Comparison of ENCODE assay signal across 17 cellular contexts in genomic region chr6:136178749-136179148, GRCh38.
DNase-seq lines count a peak whose midpoint lies in the region; ATAC-seq and TF ChIP-seq lines count a peak whose summit lies in the region.
"Had no signal": no experiment of that assay in that cellular context is flagged by ENCODE, and none has a peak within 500 bp of the region (broad histone marks: within the 10 kb centered on the region; RNA-seq: fewer than 3 reads in every experiment).

No MANE protein-coding gene starts in this region.

- H4K20me1 ChIP-seq in SK-N-SH (ENCODE audit: insufficient read depth) (no peaks in the 10 kb centered on the region), HCT116 (ENCODE audit: insufficient read depth) (no peaks in the 10 kb centered on the region)

- H3K4me1 ChIP-seq in SK-N-SH (ENCODE audit: control insufficient read depth in 1 of 2, insufficient read depth in 2 of 2, low read depth in 1 of 2, low read length in 1 of 2), result peaks cover 0 to 6% of the 10 kb centered on the region in 2 experiments; a peak in 2 of 4 replicates
- H3K4me1 ChIP-seq in HCT116 (ENCODE audit: control insufficient read depth in 1 of 2, insufficient read depth in 2 of 2, low read length in 2 of 2), result no peaks in the 10 kb centered on the region

- no peak overlapping the region for H2AFZ ChIP-seq in SK-N-SH (ENCODE audit: low read depth)
- no peak overlapping the region for H2AFZ ChIP-seq in HCT116 (ENCODE audit: low read depth, low read length, poor library complexity, severe bottlenecking)
- H2AFZ ChIP-seq: GM23248 had no signal

- CTCF ChIA-PET in SK-N-SH (lab: Yijun Ruan, JAX), result no interaction called here
- CTCF ChIA-PET in HCT116 (lab: Charles Lee), result no interaction called here

- H3K9me3 ChIP-seq in SK-N-SH (no peaks in the 10 kb centered on the region), HCT116 (ENCODE audit: control insufficient read depth in 1 of 2, insufficient read depth in 1 of 2, low read depth in 1 of 2, low read length in 2 of 2) (no peaks in the 10 kb centered on the region)
- H3K9me3 ChIP-seq: BE2C had no signal

- DNase-seq in SK-N-SH, result no peak
- DNase-seq in HCT116 (ENCODE audit: low read depth, low spot score), result no peak
- DNase-seq in SW480 (ENCODE audit: low spot score), result peak; percentile 3
- DNase-seq in NOMO-1 (lab: John Stamatoyannopoulos, UW; ENCODE audit: unreplicated experiment in 2 of 2), result no peak
- DNase-seq in SKM-1 treated with dmso at 0.1 percent for 144 hours (lab: John Stamatoyannopoulos, UW; ENCODE audit: unreplicated experiment), result no peak
- DNase-seq: BE2C; C1 segment of cervical spinal cord; CD4-positive, CD25-positive, alpha-beta regulatory T cell; CD8-positive, alpha-beta memory T cell; COR-L47; DMS 273 treated with DMSO at 0.1 percent for 48 hours; DMS53; GM23248; HCEC 1CT; IMR-90; KBM-7 had no signal

- no peak for TF ChIP-seq POLR2A in HCT116 (IDR thresholded peaks at IDR 0.05; ENCODE audit: borderline replicate concordance, extremely low read depth, insufficient read depth, insufficient read length)

- H3F3A ChIP-seq in SK-N-SH (replicated peaks; ENCODE audit: insufficient read depth), result peaks cover 4% of the 10 kb centered on the region

- POLR2A ChIA-PET in SK-N-SH (lab: Yijun Ruan, JAX), result no interaction called here
- POLR2A ChIA-PET in HCT116 (lab: Charles Lee), result no interaction called here

- H3K27ac ChIP-seq in SK-N-SH (ENCODE audit: low read depth in 2 of 2, low read length in 1 of 2) (peak overlapping the region in 1 of 2 experiments; percentile 22; a peak in 1 of 4 replicates), HCT116 (ENCODE audit: low read depth, low read length) (no peak overlapping the region)
- H3K27ac ChIP-seq: GM23248 had no signal

- H3K9me2 ChIP-seq in SK-N-SH, result no peaks in the 10 kb centered on the region
- no peaks in the 10 kb centered on the region for H3K9me2 ChIP-seq in HCT116 (ENCODE audit: insufficient read depth)

- no peak overlapping the region for H3K4me2 ChIP-seq in SK-N-SH
- no peak overlapping the region for H3K4me2 ChIP-seq in HCT116 (ENCODE audit: low read length)

- peak; percentile 1; the same call in 1 of the 2 replicates for TF ChIP-seq RAD21 in SK-N-SH (IDR thresholded peaks at IDR 0.05; ENCODE audit: low read length)
- no peak for TF ChIP-seq RAD21 in HCT116 (IDR thresholded peaks at IDR 0.05; ENCODE audit: low read depth)

- RAD21 ChIA-PET in HCT116 (lab: Charles Lee; ENCODE audit: low non-redundant PET in 1 of 2, low total read pairs in 2 of 2, uncharacterized antibody in 2 of 2, unreplicated experiment in 2 of 2), result no interaction called here

- intact Hi-C loops in HCT116 (cut with micrococcal nuclease), result no loop called here

- WGBS in SK-N-SH (ENCODE audit: low lambda C conversion rate), result 84% methylated on average over 2 of the region's 2 CpGs

- H3K4me3 ChIP-seq in SK-N-SH (ENCODE audit: low read depth in 2 of 2, low read length in 1 of 2) (no peak overlapping the region), HCT116 (replicated peaks in 1 of 2; ENCODE audit: low read depth in 1 of 2, low read length in 2 of 2) (no peak overlapping the region)
- H3K4me3 ChIP-seq: GM23248 had no signal

- H3K79me2 ChIP-seq in SK-N-SH (ENCODE audit: insufficient read depth) (no peaks in the 10 kb centered on the region), HCT116 (ENCODE audit: insufficient read depth, low read length) (no peaks in the 10 kb centered on the region)

- ATAC-seq in SK-N-SH treated with all-trans-retinoic acid at 6 μM for 48 hours (no peak), HCT116 (no peak)

- BruUV-seq in HCT116 (replicated peaks; lab: Mats Ljungman, UMichigan), result no TSS peak

- peaks cover 3 to 6% of the 10 kb centered on the region in 2 experiments for H3K36me3 ChIP-seq in SK-N-SH (replicated peaks in 1 of 2; ENCODE audit: control insufficient read depth in 1 of 2, insufficient read depth in 2 of 2, low read length in 1 of 2)
- H3K36me3 ChIP-seq in HCT116 (ENCODE audit: control insufficient read depth in 1 of 2, insufficient read depth in 2 of 2, low read length in 2 of 2), result no peaks in the 10 kb centered on the region
- H3K36me3 ChIP-seq: BE2C had no signal

- no peak for TF ChIP-seq EP300 in SK-N-SH (IDR thresholded peaks at IDR 0.05; ENCODE audit: borderline replicate concordance in 1 of 2, low read depth in 1 of 2, low read length in 1 of 2)

- TF ChIP-seq CTCF in SK-N-SH (IDR thresholded peaks at IDR 0.05) (no peak), HCT116 (IDR thresholded peaks at IDR 0.05 in 2 of 3, conservative IDR thresholded peaks at IDR 0.05 in 1 of 3; ENCODE audit: borderline replicate concordance in 1 of 3, insufficient read depth in 1 of 3, low read depth in 2 of 3, low read length in 2 of 3) (no peak)

- H3K9ac ChIP-seq in SK-N-SH, result no peak overlapping the region
- no peak overlapping the region for H3K9ac ChIP-seq in HCT116 (ENCODE audit: low read length)
- H3K9ac ChIP-seq: GM23248 had no signal

- H3K27me3 ChIP-seq in SK-N-SH (ENCODE audit: insufficient read depth) (no peaks in the 10 kb centered on the region), HCT116 (ENCODE audit: insufficient read depth, low read length) (no peaks in the 10 kb centered on the region)
- H3K27me3 ChIP-seq: BE2C had no signal

TF ChIP-seq in SK-N-SH, 30 proteins besides CTCF, POLR2A, EP300 and RAD21:
- TF ChIP-seq IRF3 (IDR thresholded peaks at IDR 0.05; ENCODE audit: low read depth, low read length), result no peak
- TF ChIP-seq CHD2 (IDR thresholded peaks at IDR 0.05; ENCODE audit: low read length, partially characterized antibody), result no peak
- no peak for TF ChIP-seq NRF1 (IDR thresholded peaks at IDR 0.05; ENCODE audit: low read depth, low read length)

TF ChIP-seq in SK-N-SH treated with all-trans-retinoic acid at 6 μM for 48 hours, 23 proteins besides CTCF, POLR2A, EP300 and RAD21 (continues in another document):
- TF ChIP-seq PPARA (CRISPR knock-in tag; IDR thresholded peaks at IDR 0.05; ENCODE audit: borderline replicate concordance) (no peak), CSDC2 (CRISPR knock-in tag; IDR thresholded peaks at IDR 0.05) (no peak), ZNF8 (CRISPR knock-in tag; IDR thresholded peaks at IDR 0.05) (no peak), GLIS3 (CRISPR knock-in tag; IDR thresholded peaks at IDR 0.05) (no peak), ZFP30 (CRISPR knock-in tag; IDR thresholded peaks at IDR 0.05) (no peak), CREB5 (CRISPR knock-in tag; IDR thresholded peaks at IDR 0.05; ENCODE audit: low read depth) (no peak), TCF4 (CRISPR knock-in tag; IDR thresholded peaks at IDR 0.05; ENCODE audit: borderline replicate concordance) (no peak), ZNF70 (CRISPR knock-in tag; IDR thresholded peaks at IDR 0.05) (no peak), SNAI2 (CRISPR knock-in tag; IDR thresholded peaks at IDR 0.05) (no peak)

TF ChIP-seq in HCT116, 20 proteins besides CTCF, POLR2A, EP300 and RAD21:
- TF ChIP-seq ELF1 (IDR thresholded peaks at IDR 0.05; ENCODE audit: borderline replicate concordance, low read depth), result no peak
- peak; percentile 50 for TF ChIP-seq TCF7L2 (IDR thresholded peaks at IDR 0.05; ENCODE audit: borderline replicate concordance, extremely low read depth, insufficient read depth, insufficient read length)
